In the genomic region with DNA sequence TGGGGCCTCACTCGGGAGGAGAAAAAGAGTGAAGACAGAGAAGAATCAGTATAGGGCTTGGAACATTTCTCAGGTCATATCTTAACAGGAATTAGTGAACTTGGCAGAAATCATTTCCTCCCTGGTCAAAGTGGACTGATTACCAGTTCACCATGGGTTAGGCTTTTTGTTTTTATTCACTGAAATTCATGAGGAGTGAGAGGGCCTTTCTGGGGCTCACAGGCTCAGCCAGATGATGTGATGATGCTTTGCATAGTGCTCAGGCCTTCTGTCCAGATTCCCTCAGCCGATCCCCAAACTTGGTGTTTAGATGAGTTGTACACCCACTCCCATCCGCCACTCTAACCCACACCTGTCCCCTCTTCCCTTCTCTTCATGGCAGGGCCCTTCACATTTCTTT, we compare ENCODE assay signal across 28 cellular contexts. TPM values are rescaled to one million over a fixed set of nuclear protein-coding genes. Genes with fewer than 3 reads are reported as not detected.
A peak's percentile ranks its signal among the peaks of the same experiment; 100 is the strongest.
DNase-seq lines count a peak whose midpoint lies in the region; ATAC-seq and TF ChIP-seq lines count a peak whose summit lies in the region.
"Had no signal": no experiment of that assay in that cellular context is flagged by ENCODE, and none has a peak within 500 bp of the region (broad histone marks: within the 10 kb centered on the region; RNA-seq: fewer than 3 reads in every experiment).

No MANE protein-coding gene starts in this region.

- no peaks in the 10 kb centered on the region for H4K20me1 ChIP-seq in H9 (ENCODE audit: control insufficient read depth, insufficient read depth, insufficient read length)

- H2BK15ac ChIP-seq in mesenchymal stem cell (ENCODE audit: low read depth, poor library complexity, severe bottlenecking) (no peak overlapping the region), H9 (ENCODE audit: low read depth, low read length) (no peak overlapping the region)

- H3K79me1 ChIP-seq in mesenchymal stem cell (replicated peaks; ENCODE audit: low read length, poor library complexity, severe bottlenecking) (peaks cover 9% of the 10 kb centered on the region), H9 (ENCODE audit: insufficient read depth, low read depth, low read length, poor library complexity, severe bottlenecking) (no peaks in the 10 kb centered on the region)

- no peak overlapping the region for H4K91ac ChIP-seq in mesenchymal stem cell (ENCODE audit: low read length)
- H4K91ac ChIP-seq in H9 (ENCODE audit: insufficient read length, low read depth, low read length): no peak overlapping the region

- TF ChIP-seq EP300 in stomach (IDR thresholded peaks at IDR 0.05): no peak

- no peaks in the 10 kb centered on the region for H3K9me3 ChIP-seq in mesenchymal stem cell (ENCODE audit: control insufficient read depth, low read length)
- H3K9me3 ChIP-seq in stomach: no peaks in the 10 kb centered on the region
- no peaks in the 10 kb centered on the region for H3K9me3 ChIP-seq in H9 (ENCODE audit: control insufficient read depth, low read depth, low read length)
- H3K9me3 ChIP-seq: mucosa of descending colon, right lobe of liver, SJCRH30 had no signal

- H3K27me3 ChIP-seq in mesenchymal stem cell (ENCODE audit: control insufficient read depth in 1 of 2, insufficient read depth in 1 of 2, low read length in 2 of 2) (no peaks in the 10 kb centered on the region), stomach (no peaks in the 10 kb centered on the region), H9 (ENCODE audit: insufficient read depth, low read length) (no peaks in the 10 kb centered on the region)
- H3K27me3 ChIP-seq: dorsolateral prefrontal cortex, right lobe of liver, SJCRH30 had no signal

- H3K4me3 ChIP-seq in mesenchymal stem cell (ENCODE audit: insufficient read depth in 1 of 2, low read depth in 1 of 2, low read length in 2 of 2) (no peak overlapping the region), stomach (no peak overlapping the region)
- H3K4me3 ChIP-seq: dorsolateral prefrontal cortex, mucosa of descending colon, right lobe of liver, SJCRH30 had no signal

- peak overlapping the region in 1 of 2 experiments; percentile 7 for H3K18ac ChIP-seq in mesenchymal stem cell (ENCODE audit: low read depth in 1 of 2, low read length in 2 of 2)
- H3K18ac ChIP-seq in H9 (ENCODE audit: insufficient read length, low read depth, low read length): no peak overlapping the region

- DNase-seq in DMS 273 (lab: John Stamatoyannopoulos, UW; ENCODE audit: unreplicated experiment): peak; percentile 41
- DNase-seq in DMS 273 treated with DMSO at 0.1 percent for 48 hours (lab: John Stamatoyannopoulos, UW): no peak
- no peak for DNase-seq in activated naive CD8-positive, alpha-beta T cell treated with anti-CD3 and anti-CD28 coated beads, Interleukin-2, amount 50 U/mL, for 24 hours
- no peak for DNase-seq in mesenchymal stem cell
- no peak for DNase-seq in stomach
- DNase-seq in DMS79 treated with DMSO at 0.1 percent for 48 hours (lab: John Stamatoyannopoulos, UW): no peak
- no peak for DNase-seq in H9
- DNase-seq: activated B cell treated with CpG ODN at 0.5 μM for 24 hours; activated CD4-positive, alpha-beta T cell treated with anti-CD3 and anti-CD28 coated beads, Interleukin-2, amount 50 U/mL, for 4 hours; CD4-positive, alpha-beta memory T cell; central memory CD4-positive, alpha-beta T cell; DMS153; H7; KBM-7; NCI-H1105 treated with DMSO at 0.1 percent for 48 hours; NCI-H2029; NCI-H526 treated with DMSO at 0.1 percent for 48 hours; SJCRH30; stimulated activated CD4-positive, alpha-beta T cell treated with anti-CD3 and anti-CD28 coated beads, Interleukin-4, amount 100 ng/mL, for 4 hours; stimulated activated naive CD4-positive, alpha-beta T cell; T1000 had no signal

- no peak overlapping the region for H3K4me3 Mint-ChIP-seq in activated naive CD8-positive, alpha-beta T cell treated with anti-CD3 and anti-CD28 coated beads, Interleukin-2, amount 50 U/mL, for 24 hours
- H3K4me3 Mint-ChIP-seq in H9: no peak overlapping the region
- H3K4me3 Mint-ChIP-seq: activated B cell treated with CpG ODN at 0.5 μM for 24 hours; CD4-positive, alpha-beta memory T cell had no signal

- H3K27ac Mint-ChIP-seq in activated naive CD8-positive, alpha-beta T cell treated with anti-CD3 and anti-CD28 coated beads, Interleukin-2, amount 50 U/mL, for 24 hours: peak overlapping the region; percentile 5
- H3K27ac Mint-ChIP-seq in H9: no peak overlapping the region; a peak in 1 of 7 replicates
- H3K27ac Mint-ChIP-seq: activated B cell treated with CpG ODN at 0.5 μM for 24 hours; activated naive CD4-positive, alpha-beta T cell treated with anti-CD3 and anti-CD28 coated beads, Interleukin-2, amount 50 U/mL, for 72 hours had no signal

- H3K79me2 ChIP-seq in H9 (ENCODE audit: insufficient read depth, low read length): no peaks in the 10 kb centered on the region

- no peak overlapping the region for H2AFZ ChIP-seq in mesenchymal stem cell (ENCODE audit: low read depth, low read length)
- no peak overlapping the region for H2AFZ ChIP-seq in H9 (ENCODE audit: low read length)

- no peak overlapping the region for H3K4ac ChIP-seq in mesenchymal stem cell (ENCODE audit: low read depth in 1 of 2, low read length in 2 of 2)
- no peak overlapping the region for H3K4ac ChIP-seq in H9 (ENCODE audit: low read depth, low read length)

- H3K36me3 ChIP-seq in mesenchymal stem cell (ENCODE audit: control insufficient read depth in 1 of 2, insufficient read depth in 2 of 2, low read depth in 1 of 2, low read length in 2 of 2) (no peaks in the 10 kb centered on the region), stomach (no peaks in the 10 kb centered on the region)
- H3K36me3 ChIP-seq: right lobe of liver, SJCRH30 had no signal

- no peaks in the 10 kb centered on the region for H3K23me2 ChIP-seq in H9 (ENCODE audit: insufficient read length, low read depth, low read length, poor library complexity, severe bottlenecking)

- H3K14ac ChIP-seq in mesenchymal stem cell (ENCODE audit: low read length in 2 of 2) (no peak overlapping the region), H9 (ENCODE audit: insufficient read depth, low read length) (no peak overlapping the region)

- H3K9ac ChIP-seq in mesenchymal stem cell (ENCODE audit: low read length) (no peak overlapping the region), H9 (ENCODE audit: extremely low read depth, insufficient read length, low read length) (no peak overlapping the region)

- intact Hi-C loops in stomach (cut with DNase I; ENCODE audit: low total_unique reads): loop anchor here (10.0 kb wide), 1 partner anchor 128 kb away; no protein-coding TSS in a partner anchor

- H2AK5ac ChIP-seq in mesenchymal stem cell (ENCODE audit: low read length, severe bottlenecking) (peak overlapping the region; percentile 87), H9 (ENCODE audit: insufficient read length, low read length) (no peak overlapping the region)

- H3K27me3 Mint-ChIP-seq in activated naive CD8-positive, alpha-beta T cell treated with anti-CD3 and anti-CD28 coated beads, Interleukin-2, amount 50 U/mL, for 24 hours: no peaks in the 10 kb centered on the region
- H3K27me3 Mint-ChIP-seq in H9 (ENCODE audit: low read depth): peaks cover 7% of the 10 kb centered on the region
- H3K27me3 Mint-ChIP-seq: activated B cell treated with CpG ODN at 0.5 μM for 24 hours; CD4-positive, alpha-beta memory T cell had no signal

- H3K4me2 ChIP-seq in mesenchymal stem cell (ENCODE audit: low read length, poor library complexity, severe bottlenecking): no peak overlapping the region
- H3K4me2 ChIP-seq in H9 (ENCODE audit: insufficient read depth, insufficient read length, low read length): no peak overlapping the region

- H4K8ac ChIP-seq in mesenchymal stem cell (ENCODE audit: low read length) (no peak overlapping the region), H9 (replicated peaks; ENCODE audit: insufficient read length, low read depth, low read length) (no peak overlapping the region)

- H3K23ac ChIP-seq in mesenchymal stem cell (ENCODE audit: low read length in 2 of 2): no peak overlapping the region
- H3K23ac ChIP-seq in H9 (ENCODE audit: insufficient read length, low read depth, low read length): no peak overlapping the region

- H3T11ph ChIP-seq in H9 (ENCODE audit: low read length): no peak overlapping the region

- no peak for TF ChIP-seq CTCF in stomach (IDR thresholded peaks at IDR 0.05)
- no peak for TF ChIP-seq CTCF in H9 (conservative IDR thresholded peaks at IDR 0.05)

- H3K56ac ChIP-seq in H9 (ENCODE audit: insufficient read length, low read depth, low read length): no peak overlapping the region

- no peak for TF ChIP-seq POLR2A in stomach (IDR thresholded peaks at IDR 0.05)

- H2BK20ac ChIP-seq in H9 (ENCODE audit: low read depth, low read length, poor library complexity, severe bottlenecking): no peak overlapping the region

- no peaks in the 10 kb centered on the region for H3K9me3 Mint-ChIP-seq in activated naive CD8-positive, alpha-beta T cell treated with anti-CD3 and anti-CD28 coated beads, Interleukin-2, amount 50 U/mL, for 24 hours
- no peaks in the 10 kb centered on the region for H3K9me3 Mint-ChIP-seq in H9
- H3K9me3 Mint-ChIP-seq: activated B cell treated with CpG ODN at 0.5 μM for 24 hours; activated naive CD4-positive, alpha-beta T cell treated with anti-CD3 and anti-CD28 coated beads, Interleukin-2, amount 50 U/mL, for 72 hours; CD4-positive, alpha-beta memory T cell had no signal

- peak overlapping the region in 1 of 2 experiments; percentile 12 for H2BK12ac ChIP-seq in mesenchymal stem cell (ENCODE audit: low read length in 2 of 2)
- no peak overlapping the region for H2BK12ac ChIP-seq in H9 (ENCODE audit: insufficient read length, low read depth, low read length)

- no peak for ATAC-seq in activated naive CD8-positive, alpha-beta T cell treated with anti-CD3 and anti-CD28 coated beads, Interleukin-2, amount 50 U/mL, for 24 hours
- no peak for ATAC-seq in HG02938 (IDR thresholded peaks at IDR 0.05; ENCODE audit: unreplicated experiment)
- ATAC-seq: activated naive CD4-positive, alpha-beta T cell treated with anti-CD3 and anti-CD28 coated beads, Interleukin-2, amount 50 U/mL, for 72 hours; mucosa of descending colon; Panc1; right lobe of liver had no signal

- H2BK5ac ChIP-seq in mesenchymal stem cell (ENCODE audit: low read depth, low read length, poor library complexity, severe bottlenecking) (no peak overlapping the region), H9 (ENCODE audit: insufficient read length, low read length) (no peak overlapping the region)

- H3K27ac ChIP-seq in mesenchymal stem cell (ENCODE audit: low read length, poor library complexity, severe bottlenecking) (no peak overlapping the region), stomach (peak overlapping the region in 3 of 5 donors; percentile 77 to 85 (median 79)), H9 (ENCODE audit: insufficient read length, low read depth, low read length) (no peak overlapping the region)
- H3K27ac ChIP-seq: 22Rv1, right lobe of liver, SJCRH30 had no signal

- 98% methylated on average over 3 of the region's 3 CpGs for WGBS in mesenchymal stem cell
- WGBS in stomach, 5 donors: 76 to 87% (median 77%) methylated on average over 3 of the region's 3 CpGs
- WGBS in H9 (ENCODE audit: extremely low coverage, insufficient read length, low lambda C conversion rate): no CpG with 5 or more reads among the region's 3 CpGs

- H3K4me1 ChIP-seq in mesenchymal stem cell (ENCODE audit: control insufficient read depth, insufficient read depth, low read depth, low read length): peaks cover 21% of the 10 kb centered on the region
- peaks cover 28 to 59% (median 44%) of the 10 kb centered on the region in 4 donors for H3K4me1 ChIP-seq in stomach
- H3K4me1 ChIP-seq in H9 (ENCODE audit: insufficient read depth, low read length): no peaks in the 10 kb centered on the region

- H3K4me1 Mint-ChIP-seq in activated naive CD8-positive, alpha-beta T cell treated with anti-CD3 and anti-CD28 coated beads, Interleukin-2, amount 50 U/mL, for 24 hours: peaks cover 24% of the 10 kb centered on the region
- peaks cover 2 to 6% of the 10 kb centered on the region in 2 experiments for H3K4me1 Mint-ChIP-seq in H9

- H3K36me3 Mint-ChIP-seq in activated naive CD8-positive, alpha-beta T cell treated with anti-CD3 and anti-CD28 coated beads, Interleukin-2, amount 50 U/mL, for 24 hours (ENCODE audit: low read depth): no peaks in the 10 kb centered on the region
- no peaks in the 10 kb centered on the region for H3K36me3 Mint-ChIP-seq in H9 (ENCODE audit: insufficient read depth in 1 of 3, low read depth in 3 of 3)
- H3K36me3 Mint-ChIP-seq: activated naive CD4-positive, alpha-beta T cell treated with anti-CD3 and anti-CD28 coated beads, Interleukin-2, amount 50 U/mL, for 72 hours; CD4-positive, alpha-beta memory T cell had no signal

- H4K5ac ChIP-seq in H9 (ENCODE audit: insufficient read length, low read depth, low read length): no peak overlapping the region

- H2BK120ac ChIP-seq in mesenchymal stem cell (ENCODE audit: low read depth, low read length): no peak overlapping the region
- no peak overlapping the region for H2BK120ac ChIP-seq in H9 (ENCODE audit: low read depth, low read length, poor library complexity, severe bottlenecking)

RNA-seq across cellular contexts. Expression of a gene that starts 32.5 kb away (rescaled TPM):
- 146 TPM for polyA plus RNA-seq in mesenchymal stem cell (2013, experiment 1 of 2)
- 152 TPM for polyA plus RNA-seq in mesenchymal stem cell (2013, experiment 2 of 2)
- total RNA-seq in stomach (100 to 1,000 TPM in 4 of 5 donors, 10 to 100 TPM in 1; 77.2 to 250 (median 145) TPM), H9 (2021) (954 and 960 TPM in 2 replicates)
- polyA plus RNA-seq in stomach: 100 to 1,000 TPM; 130 to 179 (median 146) TPM

RNA-seq across cellular contexts. Expression of a gene that starts 51.9 kb away (rescaled TPM):
- polyA plus RNA-seq in mesenchymal stem cell (2013, experiment 1 of 2): 604 TPM
- polyA plus RNA-seq in mesenchymal stem cell (2013, experiment 2 of 2): 615 TPM
- total RNA-seq in stomach (100 to 1,000 TPM in 1 of 5 donors, 10 to 100 TPM in 4; 41.4 to 116 (median 47.3) TPM), H9 (2021) (17.4 and 19.1 TPM in 2 replicates)
- polyA plus RNA-seq in stomach: 100 to 1,000 TPM in 1 of 3 donors, 10 to 100 TPM in 2; 36.5 to 118 (median 75.5) TPM

Comparison
In these comparisons a context has a peak if more than half of its experiments do, and no peak if none do; other contexts are left out.
1. H3K27ac ChIP-seq: peak in stomach (3 of 5); none in mesenchymal stem cell (single experiment) and H9 (single experiment).